Comparison of ENCODE assay signal across 8 cellular contexts in the genomic region with DNA sequence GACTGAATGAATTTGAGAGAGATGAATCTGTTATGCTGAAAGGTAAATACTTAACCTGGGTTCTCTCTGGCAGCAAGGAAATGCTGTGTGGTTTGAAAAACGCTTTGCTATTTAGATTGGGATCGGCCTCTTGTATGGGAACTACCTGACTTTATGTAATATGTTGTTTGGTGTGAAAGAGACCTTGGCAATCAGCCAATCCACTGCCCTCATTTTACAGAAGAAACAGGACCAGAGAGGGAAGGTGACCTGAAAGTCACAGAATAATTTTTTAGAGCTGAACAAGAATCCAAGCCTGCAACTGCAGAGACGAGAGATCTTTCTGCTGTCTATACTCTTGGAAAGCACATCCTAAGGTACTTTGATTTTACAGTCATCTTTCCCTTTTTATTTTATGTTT. TPM values are rescaled to one million over a fixed set of nuclear protein-coding genes. Genes with fewer than 3 reads are reported as not detected.
DNase-seq lines count a peak whose midpoint lies in the region; ATAC-seq and TF ChIP-seq lines count a peak whose summit lies in the region.

No MANE protein-coding gene starts in this region.

- intact Hi-C loops in CD4-positive, alpha-beta T cell (cut with DNase I, micrococcal nuclease) = loop anchor here (1.0 to 10.0 kb wide), 8 partner anchors 17 to 265 kb away; a partner anchor contains a TSS
- intact Hi-C loops in dorsolateral prefrontal cortex (cut with DNase I) = loop anchor here (2.0 to 10.0 kb wide), 7 partner anchors 29 to 368 kb away; a partner anchor contains a TSS

- peaks cover 56% of the 10 kb centered on the region for H3K79me2 ChIP-seq in neural cell (replicated peaks; ENCODE audit: insufficient read depth, low read length)

- H2AFZ ChIP-seq in neural cell (ENCODE audit: low read depth, low read length) = no peak overlapping the region

- H3K4me3 ChIP-seq in NB4 (ENCODE audit: low read depth, low read length) (peak overlapping the region; percentile 95), dorsolateral prefrontal cortex (peak overlapping the region; percentile 75 to 100 (median 98)), neural cell (ENCODE audit: low read length) (peak overlapping the region; percentile 93)

- no peaks in the 10 kb centered on the region for H3K27me3 Mint-ChIP-seq in CD4-positive, alpha-beta T cell

- peaks cover 72% of the 10 kb centered on the region for H3K36me3 Mint-ChIP-seq in CD4-positive, alpha-beta T cell (ENCODE audit: low read depth)

- peak overlapping the region; percentile 88 for H3K4me2 ChIP-seq in neural cell (ENCODE audit: low read length)

- peaks cover 50% of the 10 kb centered on the region for H3K4me1 Mint-ChIP-seq in CD4-positive, alpha-beta T cell (ENCODE audit: low read depth)

- no peak for ATAC-seq in CD4-positive, alpha-beta T cell (ENCODE audit: poor library complexity)

- no peaks in the 10 kb centered on the region for H3K9me3 ChIP-seq in CD4-positive, alpha-beta T cell (ENCODE audit: control insufficient read depth, low read length)
- H3K9me3 ChIP-seq in neural cell (ENCODE audit: low read length) = no peaks in the 10 kb centered on the region

- peak overlapping the region; percentile 94 for H3K9ac ChIP-seq in neural cell (ENCODE audit: low read length)

- peak overlapping the region; percentile 93 for H3K4me3 Mint-ChIP-seq in CD4-positive, alpha-beta T cell

- peak overlapping the region; percentile 98 for H3K27ac ChIP-seq in CD4-positive, alpha-beta T cell (ENCODE audit: low read depth, low read length)
- H3K27ac ChIP-seq in dorsolateral prefrontal cortex (peak overlapping the region in 22 of 59 donors; percentile 65 to 100 (median 99)), neural cell (ENCODE audit: low read length) (peak overlapping the region; percentile 97)

- no peak for TF ChIP-seq CTCF in CD4-positive, alpha-beta T cell (IDR thresholded peaks at IDR 0.05)
- TF ChIP-seq CTCF in NB4 (IDR thresholded peaks at IDR 0.05; ENCODE audit: low read depth, low read length) = no peak
- no peak for TF ChIP-seq CTCF in dorsolateral prefrontal cortex (IDR thresholded peaks at IDR 0.05 in 54 of 56, conservative IDR thresholded peaks at IDR 0.05 in 2 of 56; ENCODE audit: low read depth in 1 of 56, partially characterized antibody in 56 of 56)
- TF ChIP-seq CTCF in neural cell (IDR thresholded peaks at IDR 0.05; ENCODE audit: poor library complexity, severe bottlenecking) = no peak
- no peak for TF ChIP-seq CTCF in GM10266 (IDR thresholded peaks at IDR 0.05; ENCODE audit: control insufficient read depth, insufficient read depth, low read depth, missing control alignments)

- no peak for TF ChIP-seq POLR2A in NB4 (IDR thresholded peaks at IDR 0.05; ENCODE audit: extremely low read depth, insufficient read length)

- H3K27me3 ChIP-seq in CD4-positive, alpha-beta T cell (ENCODE audit: control insufficient read depth, insufficient read depth, low read length) = no peaks in the 10 kb centered on the region
- no peaks in the 10 kb centered on the region for H3K27me3 ChIP-seq in dorsolateral prefrontal cortex
- no peaks in the 10 kb centered on the region for H3K27me3 ChIP-seq in neural cell (ENCODE audit: insufficient read depth, low read depth, low read length)

- H3K36me3 ChIP-seq in neural cell (ENCODE audit: insufficient read depth, low read length) = no peaks in the 10 kb centered on the region

- no peaks in the 10 kb centered on the region for H3K9me2 ChIP-seq in neural cell (ENCODE audit: insufficient read depth, low read length)

- no peaks in the 10 kb centered on the region for H4K20me1 ChIP-seq in neural cell (ENCODE audit: insufficient read depth)

- H3F3A ChIP-seq in neural cell (ENCODE audit: insufficient read depth, low read length, poor library complexity, severe bottlenecking) = peaks cover 3% of the 10 kb centered on the region

- peak overlapping the region; percentile 87 for H3K27ac Mint-ChIP-seq in CD4-positive, alpha-beta T cell

- TF ChIP-seq RAD21 in neural cell (conservative IDR thresholded peaks at IDR 0.05) = no peak

- POLR2A ChIA-PET in CD4-positive, alpha-beta T cell (lab: Charles Lee) = interaction anchor here (0.7 to 4.2 kb wide), 6 partner anchors 10 to 91 kb away, joined by 3 to 105 read pairs (median 23); a partner anchor contains a TSS
- POLR2A ChIA-PET in HEK293T (lab: Yijun Ruan, JAX) = interaction anchor here (1.1 to 2.1 kb wide), 2 partner anchors 14 to 19 kb away, joined by 3 to 16 read pairs; no protein-coding TSS in a partner anchor

- TF ChIP-seq EP300 in neural cell (conservative IDR thresholded peaks at IDR 0.05; ENCODE audit: poor library complexity, severe bottlenecking) = no peak

- DNase-seq in CD4-positive, alpha-beta T cell = no peak
- no peak for DNase-seq in NB4 (ENCODE audit: low read depth)
- no peak for DNase-seq in dorsolateral prefrontal cortex
- DNase-seq in HT-29 (ENCODE audit: low spot score) = no peak
- DNase-seq in GM10266 (ENCODE audit: extremely low spot score) = no peak
- DNase-seq in retina = no peak
- DNase-seq in HEK293T (ENCODE audit: extremely low spot score) = no peak

- CTCF ChIA-PET in CD4-positive, alpha-beta T cell (lab: Charles Lee) = no interaction called here
- CTCF ChIA-PET in HEK293T (lab: Yijun Ruan, JAX) = no interaction called here

- no peaks in the 10 kb centered on the region for H3K9me3 Mint-ChIP-seq in CD4-positive, alpha-beta T cell

TF ChIP-seq in neural cell, 6 proteins besides CTCF, POLR2A, EP300 and RAD21 (continues in another document):
- TF ChIP-seq SMC3 (conservative IDR thresholded peaks at IDR 0.05; ENCODE audit: poor library complexity) = no peak

TF ChIP-seq in HEK293T, 16 proteins besides CTCF, POLR2A, EP300 and RAD21:
- TF ChIP-seq LEF1 (IDR thresholded peaks at IDR 0.05; ENCODE audit: borderline replicate concordance) (no peak), FOXM1 (IDR thresholded peaks at IDR 0.05; ENCODE audit: borderline replicate concordance) (no peak), CTBP1 (IDR thresholded peaks at IDR 0.05; ENCODE audit: borderline replicate concordance) (no peak), L3MBTL2 (conservative IDR thresholded peaks at IDR 0.05) (no peak), ZNF384 (IDR thresholded peaks at IDR 0.05) (no peak), HDGF (IDR thresholded peaks at IDR 0.05; ENCODE audit: borderline replicate concordance) (no peak), NFRKB (IDR thresholded peaks at IDR 0.05) (no peak), ELF4 (IDR thresholded peaks at IDR 0.05) (no peak), BHLHE40 (IDR thresholded peaks at IDR 0.05; ENCODE audit: borderline replicate concordance) (no peak), ARNT (IDR thresholded peaks at IDR 0.05) (no peak), FOXK2 (IDR thresholded peaks at IDR 0.05) (no peak), SP1 (IDR thresholded peaks at IDR 0.05) (no peak), SUZ12 (IDR thresholded peaks at IDR 0.05) (no peak), TARDBP (IDR thresholded peaks at IDR 0.05) (no peak), FOXA1 (IDR thresholded peaks at IDR 0.05) (no peak)
- TF ChIP-seq, protein P1, sequence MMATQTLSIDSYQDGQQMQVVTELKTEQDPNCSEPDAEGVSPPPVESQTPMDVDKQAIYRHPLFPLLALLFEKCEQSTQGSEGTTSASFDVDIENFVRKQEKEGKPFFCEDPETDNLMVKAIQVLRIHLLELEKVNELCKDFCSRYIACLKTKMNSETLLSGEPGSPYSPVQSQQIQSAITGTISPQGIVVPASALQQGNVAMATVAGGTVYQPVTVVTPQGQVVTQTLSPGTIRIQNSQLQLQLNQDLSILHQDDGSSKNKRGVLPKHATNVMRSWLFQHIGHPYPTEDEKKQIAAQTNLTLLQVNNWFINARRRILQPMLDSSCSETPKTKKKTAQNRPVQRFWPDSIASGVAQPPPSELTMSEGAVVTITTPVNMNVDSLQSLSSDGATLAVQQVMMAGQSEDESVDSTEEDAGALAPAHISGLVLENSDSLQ (IDR thresholded peaks at IDR 0.05) = no peak

RNA-seq across cellular contexts. Expression of a gene that starts 1.0 kb away (rescaled TPM):
- total RNA-seq in CD4-positive, alpha-beta T cell = 100 to 1,000 TPM; 147 to 153 TPM
- 10 to 100 TPM; 37.0 to 97.8 (median 64.0) TPM for total RNA-seq in dorsolateral prefrontal cortex
- 200 and 251 TPM in 2 replicates for polyA plus RNA-seq in neural cell
- polyA minus RNA-seq in neural cell = 82.7 and 84.0 TPM in 2 replicates
- 120 and 130 TPM in 2 replicates for total RNA-seq in HT-29 (2014; rRNA removed; shearing (Covaris generic))

RNA-seq across cellular contexts. Expression of a gene that starts 1.4 kb away (rescaled TPM):
- total RNA-seq in CD4-positive, alpha-beta T cell = 10 to 100 TPM; 35.0 to 38.0 TPM
- total RNA-seq in dorsolateral prefrontal cortex = 100 to 1,000 TPM in 4 of 120 experiments, 10 to 100 TPM in 116; 57.9 to 106 (median 75.1) TPM
- 185 and 212 TPM in 2 replicates for polyA plus RNA-seq in neural cell
- 54.8 and 60.3 TPM in 2 replicates for polyA minus RNA-seq in neural cell
- total RNA-seq in HT-29 (2014; rRNA removed; shearing (Covaris generic)) = 51.2 and 57.8 TPM in 2 replicates

RNA-seq across cellular contexts. Expression of a gene that starts 28.8 kb away (rescaled TPM):
- total RNA-seq in CD4-positive, alpha-beta T cell = 1 to 10 TPM; 4.8 to 5.3 TPM
- total RNA-seq in dorsolateral prefrontal cortex = 10 to 100 TPM in 9 of 120 experiments, 1 to 10 TPM in 111; 3.2 to 13.4 (median 6.3) TPM
- 4.0 and 5.7 TPM in 2 replicates for polyA plus RNA-seq in neural cell
- 9.6 and 9.7 TPM in 2 replicates for polyA minus RNA-seq in neural cell
- total RNA-seq in HT-29 (2014; rRNA removed; shearing (Covaris generic)) = 18.2 and 22.3 TPM in 2 replicates

RNA-seq across cellular contexts. Expression of a gene that starts 28.9 kb away (rescaled TPM):
- total RNA-seq in CD4-positive, alpha-beta T cell = 10 to 100 TPM; 28.1 to 31.7 TPM
- 10 to 100 TPM; 31.8 to 83.9 (median 47.3) TPM for total RNA-seq in dorsolateral prefrontal cortex
- polyA plus RNA-seq in neural cell = 209 and 238 TPM in 2 replicates
- 55.6 and 57.5 TPM in 2 replicates for polyA minus RNA-seq in neural cell
- total RNA-seq in HT-29 (2014; rRNA removed; shearing (Covaris generic)) = 101 and 112 TPM in 2 replicates

RNA-seq across cellular contexts. Expression of a gene that starts 35.3 kb away (rescaled TPM):
- 10 to 100 TPM; 58.8 to 66.6 TPM for total RNA-seq in CD4-positive, alpha-beta T cell
- total RNA-seq in dorsolateral prefrontal cortex = 10 to 100 TPM in 115 of 120 experiments, 1 to 10 TPM in 5; 5.2 to 52.6 (median 17.8) TPM
- 1.7 and 3.6 TPM in 2 replicates for polyA plus RNA-seq in neural cell
- polyA minus RNA-seq in neural cell = 1.6 and 2.7 TPM in 2 replicates
- total RNA-seq in HT-29 (2014; rRNA removed; shearing (Covaris generic)) = 987 and 1,117 TPM in 2 replicates
